ENCODE assay signal across 14 cellular contexts in genomic region chr14:62081012-62081612, GRCh38.
DNase-seq lines count a peak whose midpoint lies in the region; ATAC-seq and TF ChIP-seq lines count a peak whose summit lies in the region.
"Had no signal": no experiment of that assay in that cellular context is flagged by ENCODE, and none has a peak within 500 bp of the region (broad histone marks: within the 10 kb centered on the region; RNA-seq: fewer than 3 reads in every experiment).

No MANE protein-coding gene starts in this region.

- no peak overlapping the region for H3K9ac ChIP-seq in GM23248

- no peak for TF ChIP-seq POLR2A in gastrocnemius medialis (IDR thresholded peaks at IDR 0.05)

- H3K27me3 Mint-ChIP-seq in osteocyte (ENCODE audit: unreplicated experiment) = peaks cover 2% of the 10 kb centered on the region

- no peaks in the 10 kb centered on the region for H3K36me3 Mint-ChIP-seq in osteocyte (ENCODE audit: unreplicated experiment)

- H3K36me3 ChIP-seq in GM23248 (ENCODE audit: low read depth) (no peaks in the 10 kb centered on the region), gastrocnemius medialis (no peaks in the 10 kb centered on the region)

- H3K79me2 ChIP-seq in GM23248 (ENCODE audit: insufficient read depth) = no peaks in the 10 kb centered on the region

- no peaks in the 10 kb centered on the region for H3F3A ChIP-seq in GM23248 (ENCODE audit: insufficient read depth)

- H2AFZ ChIP-seq in GM23248 = no peak overlapping the region

- H3K4me1 Mint-ChIP-seq in osteocyte (ENCODE audit: unreplicated experiment) = no peaks in the 10 kb centered on the region

- no peaks in the 10 kb centered on the region for H3K9me3 ChIP-seq in GM23248 (ENCODE audit: low read depth)
- no peaks in the 10 kb centered on the region for H3K9me3 ChIP-seq in gastrocnemius medialis

- H3K9me2 ChIP-seq in GM23248 (ENCODE audit: insufficient read depth) = no peaks in the 10 kb centered on the region

- no peaks in the 10 kb centered on the region for H3K9me3 Mint-ChIP-seq in osteocyte (ENCODE audit: unreplicated experiment)

- DNase-seq in SKM-1 (lab: John Stamatoyannopoulos, UW; ENCODE audit: unreplicated experiment) = peak; percentile 15
- no peak for DNase-seq in putamen (ENCODE audit: low spot score)
- no peak for DNase-seq in GM23248
- DNase-seq in osteocyte (ENCODE audit: extremely low spot score, unreplicated experiment) = no peak
- DNase-seq in gastrocnemius medialis = no peak
- DNase-seq: activated CD4-positive, alpha-beta T cell treated with anti-CD3 and anti-CD28 coated beads for 48 hours; DMS79 treated with DMSO at 0.1 percent for 48 hours; foreskin fibroblast; IMR-90; midbrain had no signal

- H3K27me3 ChIP-seq in GM23248 (replicated peaks; ENCODE audit: insufficient read depth) = peaks cover 6% of the 10 kb centered on the region; the same call in 1 of the 2 replicates
- H3K27me3 ChIP-seq in gastrocnemius medialis = no peaks in the 10 kb centered on the region

- in situ Hi-C loops in GM23248 (cut with MboI) = no loop called here
- in situ Hi-C loops in gastrocnemius medialis (cut with MboI; ENCODE audit: low sequenced_read_pairs in 4 of 4) = no loop called here

- TF ChIP-seq CTCF in osteocyte (IDR thresholded peaks at IDR 0.05) (no peak), gastrocnemius medialis (IDR thresholded peaks at IDR 0.05 in 4 of 5, conservative IDR thresholded peaks at IDR 0.05 in 1 of 5) (no peak)

- WGBS in GM23248 (ENCODE audit: low coverage in 1 of 2, low lambda C conversion rate in 2 of 2, missing lambda C conversion rate in 2 of 2), 2 experiments = 45 to 56% methylated on average over 10 of the region's 10 CpGs

- no peak overlapping the region for H3K4me3 ChIP-seq in GM23248
- no peak overlapping the region for H3K4me3 ChIP-seq in gastrocnemius medialis

- H3K4me2 ChIP-seq in GM23248 (ENCODE audit: unreplicated experiment) = no peak overlapping the region

- intact Hi-C loops in gastrocnemius medialis (cut with DNase I; ENCODE audit: low total_unique reads) = no loop called here

- peak; percentile 93 for ATAC-seq in GM18519 (IDR thresholded peaks at IDR 0.05; ENCODE audit: low FRiP score, unreplicated experiment)
- peak; percentile 97 for ATAC-seq in GM21423 (IDR thresholded peaks at IDR 0.05; ENCODE audit: unreplicated experiment)
- peak; percentile 94 for ATAC-seq in HG03108 (IDR thresholded peaks at IDR 0.05; ENCODE audit: unreplicated experiment)
- no peak for ATAC-seq in gastrocnemius medialis

- H4K20me1 ChIP-seq in GM23248 (ENCODE audit: insufficient read depth) = no peaks in the 10 kb centered on the region

- no peak overlapping the region for H3K4me3 Mint-ChIP-seq in osteocyte (ENCODE audit: unreplicated experiment)
- H3K4me3 Mint-ChIP-seq: brain had no signal

- no peaks in the 10 kb centered on the region for H3K4me1 ChIP-seq in GM23248 (ENCODE audit: insufficient read depth)
- H3K4me1 ChIP-seq in gastrocnemius medialis = no peaks in the 10 kb centered on the region

- H3K27ac Mint-ChIP-seq in osteocyte (ENCODE audit: unreplicated experiment) = no peak overlapping the region
- H3K27ac Mint-ChIP-seq: brain had no signal

- no peak overlapping the region for H3K27ac ChIP-seq in GM23248
- H3K27ac ChIP-seq in gastrocnemius medialis = no peak overlapping the region

Comparison
In these comparisons a context has a peak if more than half of its experiments do, and no peak if none do; other contexts are left out.
1. ATAC-seq: peak in GM18519 (single experiment), GM21423 (single experiment) and HG03108 (single experiment); none in gastrocnemius medialis (0 of 2).